ENCODE assay signal across 1 cellular context in the genomic region with DNA sequence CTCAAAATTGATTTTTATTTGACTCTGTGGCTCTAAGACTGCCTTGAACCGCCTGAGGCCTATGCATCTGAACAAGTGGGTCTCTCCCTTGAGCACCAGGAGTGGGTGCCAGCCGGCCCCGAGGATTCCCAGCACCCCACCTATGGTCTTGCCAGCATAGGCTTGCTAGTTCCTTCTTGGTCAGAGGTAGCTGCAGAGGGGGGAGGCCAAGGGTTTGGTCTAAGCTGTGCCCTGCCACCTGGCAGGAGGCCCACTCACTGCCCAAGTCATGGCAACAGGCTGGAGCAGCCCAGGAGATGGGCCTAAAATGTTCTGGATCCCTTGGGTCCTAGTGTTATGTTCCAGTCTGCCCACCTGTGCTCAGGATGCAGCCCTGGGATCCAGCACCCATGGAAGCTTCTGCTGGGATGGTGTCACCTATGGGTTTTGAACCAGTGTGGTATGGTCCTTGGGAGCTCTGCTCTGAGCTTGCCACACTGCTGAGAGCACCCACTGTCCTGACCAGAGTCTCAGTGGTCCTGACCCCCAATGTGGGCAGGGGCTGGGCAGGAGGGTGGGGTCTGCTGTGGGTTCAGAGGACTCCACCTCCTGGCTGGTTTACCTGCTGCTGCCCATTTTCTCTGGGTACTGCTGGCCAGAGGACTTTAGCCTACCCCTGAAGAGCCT.
TF ChIP-seq lines count a peak whose summit lies in the region.

No MANE protein-coding gene starts in this region.

TF ChIP-seq in SK-N-SH, 30 proteins besides CTCF, POLR2A, EP300 and RAD21:
- TF ChIP-seq, protein P1, sequence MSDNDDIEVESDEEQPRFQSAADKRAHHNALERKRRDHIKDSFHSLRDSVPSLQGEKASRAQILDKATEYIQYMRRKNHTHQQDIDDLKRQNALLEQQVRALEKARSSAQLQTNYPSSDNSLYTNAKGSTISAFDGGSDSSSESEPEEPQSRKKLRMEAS (IDR thresholded peaks at IDR 0.05; ENCODE audit: low read depth): no peak
- TF ChIP-seq, protein P2, sequence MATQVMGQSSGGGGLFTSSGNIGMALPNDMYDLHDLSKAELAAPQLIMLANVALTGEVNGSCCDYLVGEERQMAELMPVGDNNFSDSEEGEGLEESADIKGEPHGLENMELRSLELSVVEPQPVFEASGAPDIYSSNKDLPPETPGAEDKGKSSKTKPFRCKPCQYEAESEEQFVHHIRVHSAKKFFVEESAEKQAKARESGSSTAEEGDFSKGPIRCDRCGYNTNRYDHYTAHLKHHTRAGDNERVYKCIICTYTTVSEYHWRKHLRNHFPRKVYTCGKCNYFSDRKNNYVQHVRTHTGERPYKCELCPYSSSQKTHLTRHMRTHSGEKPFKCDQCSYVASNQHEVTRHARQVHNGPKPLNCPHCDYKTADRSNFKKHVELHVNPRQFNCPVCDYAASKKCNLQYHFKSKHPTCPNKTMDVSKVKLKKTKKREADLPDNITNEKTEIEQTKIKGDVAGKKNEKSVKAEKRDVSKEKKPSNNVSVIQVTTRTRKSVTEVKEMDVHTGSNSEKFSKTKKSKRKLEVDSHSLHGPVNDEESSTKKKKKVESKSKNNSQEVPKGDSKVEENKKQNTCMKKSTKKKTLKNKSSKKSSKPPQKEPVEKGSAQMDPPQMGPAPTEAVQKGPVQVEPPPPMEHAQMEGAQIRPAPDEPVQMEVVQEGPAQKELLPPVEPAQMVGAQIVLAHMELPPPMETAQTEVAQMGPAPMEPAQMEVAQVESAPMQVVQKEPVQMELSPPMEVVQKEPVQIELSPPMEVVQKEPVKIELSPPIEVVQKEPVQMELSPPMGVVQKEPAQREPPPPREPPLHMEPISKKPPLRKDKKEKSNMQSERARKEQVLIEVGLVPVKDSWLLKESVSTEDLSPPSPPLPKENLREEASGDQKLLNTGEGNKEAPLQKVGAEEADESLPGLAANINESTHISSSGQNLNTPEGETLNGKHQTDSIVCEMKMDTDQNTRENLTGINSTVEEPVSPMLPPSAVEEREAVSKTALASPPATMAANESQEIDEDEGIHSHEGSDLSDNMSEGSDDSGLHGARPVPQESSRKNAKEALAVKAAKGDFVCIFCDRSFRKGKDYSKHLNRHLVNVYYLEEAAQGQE (IDR thresholded peaks at IDR 0.05; ENCODE audit: low read depth, low read length): no peak
- TF ChIP-seq, protein P3, sequence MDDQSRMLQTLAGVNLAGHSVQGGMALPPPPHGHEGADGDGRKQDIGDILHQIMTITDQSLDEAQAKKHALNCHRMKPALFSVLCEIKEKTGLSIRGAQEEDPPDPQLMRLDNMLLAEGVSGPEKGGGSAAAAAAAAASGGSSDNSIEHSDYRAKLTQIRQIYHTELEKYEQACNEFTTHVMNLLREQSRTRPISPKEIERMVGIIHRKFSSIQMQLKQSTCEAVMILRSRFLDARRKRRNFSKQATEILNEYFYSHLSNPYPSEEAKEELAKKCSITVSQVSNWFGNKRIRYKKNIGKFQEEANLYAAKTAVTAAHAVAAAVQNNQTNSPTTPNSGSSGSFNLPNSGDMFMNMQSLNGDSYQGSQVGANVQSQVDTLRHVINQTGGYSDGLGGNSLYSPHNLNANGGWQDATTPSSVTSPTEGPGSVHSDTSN (IDR thresholded peaks at IDR 0.05): no peak
- TF ChIP-seq ELF1 (IDR thresholded peaks at IDR 0.05): no peak
- TF ChIP-seq NFIC (IDR thresholded peaks at IDR 0.05; ENCODE audit: borderline replicate concordance): no peak
- no peak for TF ChIP-seq EZH2phosphoT487 (IDR thresholded peaks at IDR 0.05; ENCODE audit: borderline replicate concordance, low read depth)
- TF ChIP-seq YY1 (IDR thresholded peaks at IDR 0.05; ENCODE audit: low read depth): no peak
- no peak for TF ChIP-seq FOXM1 (IDR thresholded peaks at IDR 0.05; ENCODE audit: low read depth)
